In genomic region chr1:33348676-33349080, GRCh38 we compare ENCODE assay signal across 8 cellular contexts. TPM values are rescaled to one million over a fixed set of nuclear protein-coding genes. Genes with fewer than 3 reads are reported as not detected.
DNase-seq lines count a peak whose midpoint lies in the region; ATAC-seq and TF ChIP-seq lines count a peak whose summit lies in the region.

No MANE protein-coding gene starts in this region.

- H3K27me3 ChIP-seq in MM.1S (replicated peaks; ENCODE audit: insufficient read depth, low read length): peaks cover 4% of the 10 kb centered on the region; the same call in 1 of the 2 replicates

- TF ChIP-seq CTCF in CD14-positive monocyte (IDR thresholded peaks at IDR 0.05) (no peak), MM.1S (IDR thresholded peaks at IDR 0.05; ENCODE audit: low read length) (no peak), astrocyte of the spinal cord (IDR thresholded peaks at IDR 0.05; ENCODE audit: low read depth, low read length) (no peak)

- ATAC-seq in GM19324 (IDR thresholded peaks at IDR 0.05; ENCODE audit: low FRiP score, unreplicated experiment): no peak
- no peak for ATAC-seq in HG02970 (IDR thresholded peaks at IDR 0.05; ENCODE audit: low FRiP score, unreplicated experiment)

- no peaks in the 10 kb centered on the region for H3K9me2 ChIP-seq in MM.1S (replicated peaks; ENCODE audit: insufficient read depth, low read length)

- H3K9me3 Mint-ChIP-seq in CD14-positive monocyte: no peaks in the 10 kb centered on the region

- H3K4me3 ChIP-seq in MM.1S (ENCODE audit: low read length): peak overlapping the region; percentile 64
- peak overlapping the region; percentile 81 for H3K4me3 ChIP-seq in astrocyte of the spinal cord (ENCODE audit: low read depth, low read length)

- peak overlapping the region; percentile 79 for H3K4me2 ChIP-seq in MM.1S (ENCODE audit: low read depth, low read length)

- peaks cover 30 to 34% of the 10 kb centered on the region in 2 donors for H3K36me3 Mint-ChIP-seq in CD14-positive monocyte

- H3K79me2 ChIP-seq in MM.1S (ENCODE audit: low read length): peaks cover 39% of the 10 kb centered on the region

- peak overlapping the region; percentile 96 for H3K4me3 Mint-ChIP-seq in CD14-positive monocyte

- peak overlapping the region; percentile 14; the same call in 1 of the 2 replicates for H2AFZ ChIP-seq in MM.1S (ENCODE audit: low read length)

- no peaks in the 10 kb centered on the region for H3K36me3 ChIP-seq in MM.1S (replicated peaks; ENCODE audit: insufficient read depth, low read length)

- H3K9me3 ChIP-seq in MM.1S (replicated peaks; ENCODE audit: insufficient read depth, low read length): no peaks in the 10 kb centered on the region

- peaks cover 58% of the 10 kb centered on the region for H3K4me1 Mint-ChIP-seq in CD14-positive monocyte

- intact Hi-C loops in CD14-positive monocyte (cut with micrococcal nuclease): loop anchor here in 1 of 2 donors (2.0 kb wide), 1 partner anchor 14 kb away; no protein-coding TSS in a partner anchor

- H3K9ac ChIP-seq in MM.1S (ENCODE audit: low read length): peak overlapping the region; percentile 49; the same call in 1 of the 2 replicates

- H3K27me3 Mint-ChIP-seq in CD14-positive monocyte (ENCODE audit: low read depth in 3 of 3): peaks cover 0 to 4% (median 2%) of the 10 kb centered on the region in 3 donors

- peaks cover 24% of the 10 kb centered on the region for H3K4me1 ChIP-seq in MM.1S (ENCODE audit: low read length)

- H3F3A ChIP-seq in MM.1S (ENCODE audit: insufficient read depth, low read length): no peaks in the 10 kb centered on the region

- 0 out of 2 replicates have a peak overlapping the region, but pooled peaks have one; percentile 0 for H3K27ac ChIP-seq in MM.1S (ENCODE audit: low read length)

- no peaks in the 10 kb centered on the region for H4K20me1 ChIP-seq in MM.1S (ENCODE audit: insufficient read depth, low read length)

- DNase-seq in CD14-positive monocyte (ENCODE audit: low spot score) (no peak), MM.1S (peak; percentile 10), astrocyte of the spinal cord (ENCODE audit: low read depth, low spot score) (no peak), left kidney (ENCODE audit: low read depth, low spot score) (peak; percentile 27), SKM-1 treated with dmso at 0.1 percent for 144 hours (lab: John Stamatoyannopoulos, UW; ENCODE audit: unreplicated experiment) (no peak)
- peak in 2 of 3 experiments; percentile 8 to 22 for DNase-seq in stimulated activated CD4-positive, alpha-beta T cell treated with anti-CD3 and anti-CD28 coated beads, TNF-alpha, amount 100 ng/mL, for 4 hours (ENCODE audit: low read depth in 3 of 3)

- H3K27ac Mint-ChIP-seq in CD14-positive monocyte: peak overlapping the region; percentile 73 to 96 (median 88)

- in situ Hi-C loops in astrocyte of the spinal cord (cut with HindIII; ENCODE audit: low sequenced_read_pairs): no loop called here

RNA-seq across cellular contexts. Expression of gene A3GALT2, which starts 27.8 kb away (rescaled TPM):
- not detected for polyA plus RNA-seq in CD14-positive monocyte

Comparison
In these comparisons a context has a peak if more than half of its experiments do, and no peak if none do; other contexts are left out.
1. DNase-seq: peak in MM.1S (single experiment), left kidney (single experiment) and stimulated activated CD4-positive, alpha-beta T cell treated with anti-CD3 and anti-CD28 coated beads, TNF-alpha, amount 100 ng/mL, for 4 hours (2 of 3); none in CD14-positive monocyte (single experiment), astrocyte of the spinal cord (single experiment) and SKM-1 treated with dmso at 0.1 percent for 144 hours (single experiment).